ENCODE assay signal across 8 cellular contexts in the genomic region with DNA sequence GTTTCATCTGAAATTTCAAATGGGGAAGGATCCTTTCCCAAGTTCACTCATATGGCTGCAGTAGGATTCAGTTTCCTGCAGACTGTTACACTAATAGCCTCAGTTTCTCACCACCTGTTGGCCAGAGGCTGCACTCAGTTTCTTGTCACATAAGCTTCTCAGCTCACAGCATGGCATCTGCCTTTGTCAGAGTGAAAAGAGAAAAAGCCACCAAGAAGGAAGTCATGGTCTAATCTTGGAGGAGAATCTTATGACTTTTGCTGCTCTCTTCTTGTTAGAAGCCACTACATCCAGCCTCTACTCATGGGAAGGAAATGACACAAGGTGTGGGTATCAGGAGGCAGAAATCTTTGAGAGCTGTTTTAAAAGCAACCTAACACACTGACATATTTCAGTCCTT. TPM values are rescaled to one million over a fixed set of nuclear protein-coding genes. Genes with fewer than 3 reads are reported as not detected.
A peak's percentile ranks its signal among the peaks of the same experiment; 100 is the strongest.
DNase-seq lines count a peak whose midpoint lies in the region; ATAC-seq, FAIRE-seq and TF ChIP-seq lines count a peak whose summit lies in the region.

No MANE protein-coding gene starts in this region.

- H3K27me3 Mint-ChIP-seq in activated CD8-positive, alpha-beta T cell treated with anti-CD3 and anti-CD28 coated beads for 36 hours = no peaks in the 10 kb centered on the region

- peaks cover 29% of the 10 kb centered on the region for H3K4me1 ChIP-seq in DND-41 (ENCODE audit: insufficient read depth, low read length)
- H3K4me1 ChIP-seq in Karpas-422 (ENCODE audit: low read length) = no peaks in the 10 kb centered on the region

- ATAC-seq in DND-41 (ENCODE audit: insufficient read depth, low read depth) = peak; percentile 94
- ATAC-seq in GM19328 (IDR thresholded peaks at IDR 0.05; ENCODE audit: unreplicated experiment) = peak; percentile 66
- peak; percentile 61 for ATAC-seq in HG03095 (IDR thresholded peaks at IDR 0.05; ENCODE audit: unreplicated experiment)
- ATAC-seq in activated CD8-positive, alpha-beta T cell treated with anti-CD3 and anti-CD28 coated beads for 36 hours = peak; percentile 86

- peaks cover 52% of the 10 kb centered on the region for H3K4me1 Mint-ChIP-seq in activated CD8-positive, alpha-beta T cell treated with anti-CD3 and anti-CD28 coated beads for 36 hours (ENCODE audit: low read depth)

- peak overlapping the region; percentile 93 for H3K27ac Mint-ChIP-seq in activated CD8-positive, alpha-beta T cell treated with anti-CD3 and anti-CD28 coated beads for 36 hours

- intact Hi-C loops in activated CD8-positive, alpha-beta T cell treated with anti-CD3 and anti-CD28 coated beads for 36 hours (cut with micrococcal nuclease) = loop anchor here (5.0 kb wide), 1 partner anchor 38 kb away; the partner anchor contains the start of gene BTG1

- H3K36me3 ChIP-seq in DND-41 (ENCODE audit: insufficient read depth, low read length) (no peaks in the 10 kb centered on the region), Karpas-422 (ENCODE audit: insufficient read depth, low read length) (no peaks in the 10 kb centered on the region), WERI-Rb-1 (no peaks in the 10 kb centered on the region)

- H3K9me2 ChIP-seq in Karpas-422 (replicated peaks; ENCODE audit: insufficient read depth, low read length) = no peaks in the 10 kb centered on the region

- peak; percentile 66 for DNase-seq in DND-41
- DNase-seq in activated CD8-positive, alpha-beta T cell treated with anti-CD3 and anti-CD28 coated beads for 36 hours = peak; percentile 55
- no peak for DNase-seq in Karpas-422
- no peak for DNase-seq in RCC 7860 (ENCODE audit: low spot score)
- DNase-seq in WERI-Rb-1 = no peak
- no peak for DNase-seq in AG08396 (ENCODE audit: low spot score)

- peak overlapping the region in 1 of 2 experiments; percentile 7; a peak in 2 of 4 replicates for H3K4me3 ChIP-seq in DND-41 (ENCODE audit: low read depth in 1 of 2, low read length in 2 of 2)
- no peak overlapping the region for H3K4me3 ChIP-seq in Karpas-422 (ENCODE audit: low read length)
- no peak overlapping the region for H3K4me3 ChIP-seq in WERI-Rb-1 (ENCODE audit: low read depth, low read length)

- peaks cover 2% of the 10 kb centered on the region for H3K36me3 Mint-ChIP-seq in activated CD8-positive, alpha-beta T cell treated with anti-CD3 and anti-CD28 coated beads for 36 hours (ENCODE audit: low read depth)

- H3K9ac ChIP-seq in DND-41 (ENCODE audit: low read depth, low read length) (peak overlapping the region; percentile 36), Karpas-422 (ENCODE audit: low read length) (no peak overlapping the region)

- H4K20me1 ChIP-seq in DND-41 (ENCODE audit: insufficient read depth, low read length) (no peaks in the 10 kb centered on the region), Karpas-422 (ENCODE audit: insufficient read depth, low read depth, low read length) (no peaks in the 10 kb centered on the region)

- H3K4me3 Mint-ChIP-seq in activated CD8-positive, alpha-beta T cell treated with anti-CD3 and anti-CD28 coated beads for 36 hours = peak overlapping the region; percentile 26

- no peak for FAIRE-seq in RCC 7860 (lab: Jason Lieb, UNC)

- H2AFZ ChIP-seq in DND-41 (ENCODE audit: low read depth, low read length) (peak overlapping the region; percentile 54), Karpas-422 (ENCODE audit: low read length) (no peak overlapping the region)

- H3K4me2 ChIP-seq in DND-41 (ENCODE audit: insufficient read depth, low read length) = peak overlapping the region; percentile 56
- no peak overlapping the region for H3K4me2 ChIP-seq in Karpas-422 (ENCODE audit: low read depth, low read length, poor library complexity, severe bottlenecking)

- H3K27me3 ChIP-seq in DND-41 (ENCODE audit: insufficient read depth, low read length, poor library complexity) (no peaks in the 10 kb centered on the region), Karpas-422 (ENCODE audit: low read length) (no peaks in the 10 kb centered on the region), WERI-Rb-1 (ENCODE audit: insufficient read depth, low read depth, severe bottlenecking) (no peaks in the 10 kb centered on the region)

- H3K9me3 Mint-ChIP-seq in activated CD8-positive, alpha-beta T cell treated with anti-CD3 and anti-CD28 coated beads for 36 hours = peaks cover 2% of the 10 kb centered on the region

- CTCF ChIA-PET in activated CD8-positive, alpha-beta T cell treated with anti-CD3 and anti-CD28 coated beads for 36 hours (lab: Charles Lee) = interaction anchor here (1.0 kb wide), 1 partner anchor 17 kb away, joined by 3 read pairs; no protein-coding TSS in a partner anchor

- H3K9me3 ChIP-seq in DND-41 (ENCODE audit: insufficient read depth, low read length, severe bottlenecking) (no peaks in the 10 kb centered on the region), Karpas-422 (ENCODE audit: low read length) (no peaks in the 10 kb centered on the region), WERI-Rb-1 (ENCODE audit: severe bottlenecking) (peaks cover 3% of the 10 kb centered on the region)

- TF ChIP-seq CTCF in DND-41 (IDR thresholded peaks at IDR 0.05; ENCODE audit: borderline replicate concordance, extremely low read depth, low read length, poor library complexity, severe bottlenecking) = peak; percentile 26
- no peak for TF ChIP-seq CTCF in activated CD8-positive, alpha-beta T cell treated with anti-CD3 and anti-CD28 coated beads for 36 hours (IDR thresholded peaks at IDR 0.05)
- no peak for TF ChIP-seq CTCF in WERI-Rb-1 (IDR thresholded peaks at IDR 0.05; ENCODE audit: low read depth, low read length)

- POLR2A ChIA-PET in activated CD8-positive, alpha-beta T cell treated with anti-CD3 and anti-CD28 coated beads for 36 hours (lab: Charles Lee) = interaction anchor here (1.2 to 1.6 kb wide), 2 partner anchors 16 to 39 kb away, joined by 4 read pairs; partner anchors contain the start of gene BTG1

- no peaks in the 10 kb centered on the region for H3K79me2 ChIP-seq in DND-41 (ENCODE audit: insufficient read depth, low read length)
- no peaks in the 10 kb centered on the region for H3K79me2 ChIP-seq in Karpas-422 (ENCODE audit: low read length)

- H3K27ac ChIP-seq in DND-41 (ENCODE audit: low read length) (peak overlapping the region; percentile 81), Karpas-422 (ENCODE audit: low read length) (no peak overlapping the region), WERI-Rb-1 (no peak overlapping the region)

RNA-seq across cellular contexts. Expression of gene BTG1, which starts 39.4 kb away (rescaled TPM):
- 100 to 1,000 TPM; 197 to 200 TPM for total RNA-seq in activated CD8-positive, alpha-beta T cell treated with anti-CD3 and anti-CD28 coated beads for 36 hours
- 6.8 and 12.4 TPM in 2 replicates for total RNA-seq in Karpas-422 (2014; rRNA removed; shearing (Covaris generic); ENCODE audit: low replicate concordance)

Comparison
In these comparisons a context has a peak if more than half of its experiments do, and no peak if none do; other contexts are left out.
1. DNase-seq: peak in DND-41 (single experiment) and activated CD8-positive, alpha-beta T cell treated with anti-CD3 and anti-CD28 coated beads for 36 hours (single experiment); none in Karpas-422 (single experiment), RCC 7860 (single experiment), WERI-Rb-1 (single experiment) and AG08396 (single experiment).
2. RNA of gene BTG1, which starts 39.4 kb away (total RNA-seq): 197 to 200 TPM in activated CD8-positive, alpha-beta T cell treated with anti-CD3 and anti-CD28 coated beads for 36 hours; 6.8 to 12.4 TPM in Karpas-422; every median in the first group is over 10 times any median in the second.
3. Peak in every context shown above with its lines, with median percentiles within 50 percentile points of each other: ATAC-seq.